9 cellular contexts compared by ENCODE assay signal in genomic region chr6:100460650-100461204, GRCh38. TPM values are rescaled to one million over a fixed set of nuclear protein-coding genes. Genes with fewer than 3 reads are reported as not detected.
DNase-seq lines count a peak whose midpoint lies in the region; ATAC-seq and TF ChIP-seq lines count a peak whose summit lies in the region.
"Had no signal": no experiment of that assay in that cellular context is flagged by ENCODE, and none has a peak within 500 bp of the region (broad histone marks: within the 10 kb centered on the region; RNA-seq: fewer than 3 reads in every experiment).

No MANE protein-coding gene starts in this region.

- TF ChIP-seq CTCF in BE2C (IDR thresholded peaks at IDR 0.05; ENCODE audit: low read depth, low read length): peak; percentile 47
- peak; percentile 89 for TF ChIP-seq CTCF in HFFc6 (IDR thresholded peaks at IDR 0.05)
- TF ChIP-seq CTCF in kidney epithelial cell (IDR thresholded peaks at IDR 0.05; ENCODE audit: insufficient read depth, low read length, poor library complexity, severe bottlenecking): peak; percentile 62
- TF ChIP-seq CTCF in upper lobe of left lung (IDR thresholded peaks at IDR 0.05): no peak
- TF ChIP-seq CTCF in ascending aorta (IDR thresholded peaks at IDR 0.05): no peak

- no peaks in the 10 kb centered on the region for H3K36me3 ChIP-seq in BE2C
- H3K36me3 ChIP-seq in SJSA1: no peaks in the 10 kb centered on the region; the same call in 1 of the 2 replicates
- no peaks in the 10 kb centered on the region for H3K36me3 ChIP-seq in kidney epithelial cell (ENCODE audit: control insufficient read depth, insufficient read depth, low read length)
- H3K36me3 ChIP-seq in upper lobe of left lung: no peaks in the 10 kb centered on the region
- H3K36me3 ChIP-seq in ascending aorta: no peaks in the 10 kb centered on the region

- H3K4me3 ChIP-seq in BE2C (ENCODE audit: low read depth, low read length) (no peak overlapping the region), SJSA1 (peak overlapping the region; percentile 49), kidney epithelial cell (ENCODE audit: low read depth, low read length) (peak overlapping the region; percentile 73), upper lobe of left lung (no peak overlapping the region), ascending aorta (no peak overlapping the region)

- H3K9me3 ChIP-seq in BE2C: peaks cover 5% of the 10 kb centered on the region
- H3K9me3 ChIP-seq in SJSA1 (replicated peaks): no peaks in the 10 kb centered on the region; the same call in 1 of the 2 replicates
- H3K9me3 ChIP-seq in upper lobe of left lung: no peaks in the 10 kb centered on the region
- H3K9me3 ChIP-seq in ascending aorta: no peaks in the 10 kb centered on the region

- intact Hi-C loops in ascending aorta (cut with DNase I): loop anchor here (5.0 to 10.0 kb wide), 3 partner anchors 47 to 1628 kb away; partner anchors contain the start of gene POU3F2

- peak overlapping the region; percentile 96 for H3K4me3 Mint-ChIP-seq in HFFc6

- TF ChIP-seq POLR2A in upper lobe of left lung (IDR thresholded peaks at IDR 0.05): no peak

- H3K27ac ChIP-seq in SJSA1 (peak overlapping the region; percentile 66), upper lobe of left lung (no peak overlapping the region), ascending aorta (no peak overlapping the region)

- no peaks in the 10 kb centered on the region for H3K9me3 Mint-ChIP-seq in HFFc6

- DNase-seq in BE2C (no peak), HFFc6 (no peak), SJSA1 (ENCODE audit: low read depth in 1 of 2, low spot score in 2 of 2) (peak in 1 of 2 experiments; percentile 60), kidney epithelial cell (ENCODE audit: low read depth) (no peak), RKO (ENCODE audit: low spot score) (no peak), upper lobe of left lung (no peak), ascending aorta (ENCODE audit: low spot score in 2 of 2) (no peak)
- no peak for DNase-seq in effector CD4-positive, alpha-beta T cell
- DNase-seq: activated gamma-delta T cell treated with Interleukin-2 at 50 U/mL for 16 hours had no signal

- H3K27me3 Mint-ChIP-seq in HFFc6 (ENCODE audit: insufficient read depth): peaks cover 5% of the 10 kb centered on the region

- no peaks in the 10 kb centered on the region for H3K4me1 ChIP-seq in BE2C
- peaks cover 18% of the 10 kb centered on the region for H3K4me1 ChIP-seq in SJSA1 (replicated peaks)
- peaks cover 4 to 37% (median 11%) of the 10 kb centered on the region in 4 donors for H3K4me1 ChIP-seq in upper lobe of left lung
- peaks cover 0 to 8% of the 10 kb centered on the region in 2 donors for H3K4me1 ChIP-seq in ascending aorta

- peaks cover 53% of the 10 kb centered on the region for H3K4me1 Mint-ChIP-seq in HFFc6 (ENCODE audit: low read depth)

- ATAC-seq in upper lobe of left lung (ENCODE audit: low FRiP score in 2 of 2): no peak

- H3K27ac Mint-ChIP-seq in HFFc6: peak overlapping the region; percentile 93

- H3K27me3 ChIP-seq in BE2C: peaks cover 100% of the 10 kb centered on the region
- no peaks in the 10 kb centered on the region for H3K27me3 ChIP-seq in SJSA1 (replicated peaks)
- H3K27me3 ChIP-seq in kidney epithelial cell (ENCODE audit: control insufficient read depth, insufficient read depth, low read length): peaks cover 51% of the 10 kb centered on the region
- peaks cover 2 to 95% (median 54%) of the 10 kb centered on the region in 4 donors for H3K27me3 ChIP-seq in upper lobe of left lung
- peaks cover 82% of the 10 kb centered on the region for H3K27me3 ChIP-seq in ascending aorta

- no peak for TF ChIP-seq EP300 in upper lobe of left lung (IDR thresholded peaks at IDR 0.05)

- peaks cover 42% of the 10 kb centered on the region for H3K36me3 Mint-ChIP-seq in HFFc6 (ENCODE audit: low read depth)

- 6 to 8% methylated on average over 9 of the region's 9 CpGs for WGBS in upper lobe of left lung, 2 donors

RNA-seq across cellular contexts. Expression of gene SIM1, which starts 4.0 kb away (rescaled TPM):
- not detected for polyA plus RNA-seq in BE2C (2012; ENCODE audit: insufficient read depth, insufficient read length, low read depth)
- total RNA-seq in HFFc6 (2021; fragmentation: NEBNext Ultra II Directional; extraction: Animal tissue kit (Norgen Biotek cat#: 25700)): 10 to 100 TPM; 15.4 to 22.0 (median 18.2) TPM
- total RNA-seq in SJSA1 (2014; rRNA removed; shearing (Covaris generic)): 1.1 and 1.6 TPM in 2 replicates
- 2.0 and 2.9 TPM in 2 replicates for total RNA-seq in kidney epithelial cell
- not detected for total RNA-seq in upper lobe of left lung
- total RNA-seq in ascending aorta: not detected

Comparison
In these comparisons a context has a peak if more than half of its experiments do, and no peak if none do; other contexts are left out.
1. H3K4me3 ChIP-seq: peak in SJSA1 (single experiment) and kidney epithelial cell (single experiment); none in BE2C (single experiment), upper lobe of left lung (0 of 4) and ascending aorta (0 of 2).
2. CTCF ChIP-seq: peak in BE2C (single experiment), HFFc6 (single experiment) and kidney epithelial cell (single experiment); none in upper lobe of left lung (0 of 6) and ascending aorta (0 of 3).